In genomic region chr4:94954273-94954672, GRCh38 we compare ENCODE assay signal across 34 cellular contexts.
"Had no signal": no experiment of that assay in that cellular context is flagged by ENCODE, and none has a peak within 500 bp of the region (broad histone marks: within the 10 kb centered on the region; RNA-seq: fewer than 3 reads in every experiment).

No MANE protein-coding gene starts in this region.

- H3K27ac Mint-ChIP-seq: activated B cell treated with CpG ODN at 0.5 μM for 24 hours; activated CD4-positive, alpha-beta memory T cell treated with anti-CD3 and anti-CD28 coated beads for 36 hours; activated CD4-positive, alpha-beta T cell treated with anti-CD3 and anti-CD28 coated beads, Interleukin-2, amount 10 ng/mL, durations not matched to agents 24 days and 14 days; activated CD8-positive, alpha-beta T cell treated with anti-CD3 and anti-CD28 coated beads for 36 hours; activated naive CD4-positive, alpha-beta T cell treated with anti-CD3 and anti-CD28 coated beads for 36 hours; activated naive CD4-positive, alpha-beta T cell treated with anti-CD3 and anti-CD28 coated beads, Interleukin-2, amount 50 U/mL, for 72 hours; activated naive CD8-positive, alpha-beta T cell treated with anti-CD3 and anti-CD28 coated beads for 36 hours; activated T-cell treated with anti-CD3 and anti-CD28 coated beads, Interleukin-2, amount 50 U/mL, for 72 hours; activated T-helper 1 cell treated with anti-CD3 and anti-CD28 coated beads, Interleukin-12 subunit alpha, Interleukin-12 subunit beta, Interleukin-2, Interleukin-4 antibody, amounts not matched to agents 30 ng/mL and 10 ng/mL and 1 ng/mL, durations not matched to agents 14 hours and 24 hours and 36 hours; activated T-helper 17 cell treated with anti-CD3 and anti-CD28 coated beads, Interleukin-2, amount 50 U/mL, for 72 hours; T-helper 1 cell treated with Interleukin-12 subunit alpha and Interleukin-12 subunit beta and Interleukin-4 antibody, amounts not matched to agents 30 μg/mL and 1 μg/mL, for 36 hours; T-helper 2 cell treated with Interferon-gamma antibody and Interleukin-4, amounts not matched to agents 5 μg/mL and 100 μg/mL, for 36 hours had no signal

- ATAC-seq: activated CD8-positive, alpha-beta T cell treated with anti-CD3 and anti-CD28 coated beads for 36 hours; activated naive CD4-positive, alpha-beta T cell treated with anti-CD3 and anti-CD28 coated beads, Interleukin-2, amount 50 U/mL, for 72 hours; activated T-cell treated with anti-CD3 and anti-CD28 coated beads, Interleukin-2, amount 50 U/mL, for 4 hours; activated T-cell treated with anti-CD3 and anti-CD28 coated beads, Interleukin-2, amount 50 U/mL, for 72 hours; activated T-helper 17 cell treated with anti-CD3 and anti-CD28 coated beads, Interleukin-2, amount 50 U/mL, for 72 hours; body of pancreas had no signal

- H3K27ac ChIP-seq: adrenal gland, body of pancreas, brain microvascular endothelial cell, breast epithelium, VCaP had no signal

- DNase-seq: activated B cell treated with CpG ODN at 0.5 μM for 24 hours; activated CD4-positive, alpha-beta memory T cell treated with anti-CD3 and anti-CD28 coated beads for 36 hours; activated CD4-positive, alpha-beta T cell treated with anti-CD3 and anti-CD28 coated beads for 4 hours; activated CD4-positive, alpha-beta T cell treated with anti-CD3 and anti-CD28 coated beads, Interleukin-2, amount 10 ng/mL, durations not matched to agents 24 days and 14 days; activated CD4-positive, alpha-beta T cell treated with anti-CD3 and anti-CD28 coated beads, Interleukin-2, amount 50 U/mL, for 1 hour; activated CD4-positive, alpha-beta T cell treated with anti-CD3 and anti-CD28 coated beads, Interleukin-2, amount 50 U/mL, for 4 hours; activated CD4-positive, CD25-positive, alpha-beta regulatory T cell treated with anti-CD3 and anti-CD28 coated beads, Interleukin-2, amount 50 U/mL, for 72 hours; activated CD8-positive, alpha-beta memory T cell treated with anti-CD3 and anti-CD28 coated beads, Interleukin-2, amount 50 U/mL, for 4 hours; activated CD8-positive, alpha-beta T cell treated with anti-CD3 and anti-CD28 coated beads for 36 hours; activated effector memory CD4-positive, alpha-beta T cell treated with anti-CD3 and anti-CD28 coated beads, Interleukin-2, amount 50 U/mL, for 16 hours; activated gamma-delta T cell treated with Interleukin-2 at 50 U/mL for 16 hours; activated naive CD4-positive, alpha-beta T cell; activated naive CD4-positive, alpha-beta T cell treated with anti-CD3 and anti-CD28 coated beads for 36 hours; activated naive CD4-positive, alpha-beta T cell treated with anti-CD3 and anti-CD28 coated beads, Interleukin-2, amount 50 U/mL, for 16 hours; activated naive CD8-positive, alpha-beta T cell treated with anti-CD3 and anti-CD28 coated beads for 36 hours; activated T-cell treated with anti-CD3 and anti-CD28 coated beads for 4 hours; activated T-cell treated with anti-CD3 and anti-CD28 coated beads, Interleukin-2, amount 50 U/mL, for 1 hour; activated T-cell treated with anti-CD3 and anti-CD28 coated beads, Interleukin-2, amount 50 U/mL, for 4 hours; activated T-cell treated with anti-CD3 and anti-CD28 coated beads, Interleukin-2, amount 50 U/mL, for 72 hours; adrenal gland; amniotic stem cell; aorta; body of pancreas; brain microvascular endothelial cell; central memory CD4-positive, alpha-beta T cell; T-helper 2 cell; T-helper 9 cell had no signal

- H3K4me3 ChIP-seq: adrenal gland, body of pancreas, breast epithelium had no signal

- H3K36me3 Mint-ChIP-seq: activated CD4-positive, alpha-beta memory T cell treated with anti-CD3 and anti-CD28 coated beads for 36 hours; activated naive CD8-positive, alpha-beta T cell treated with anti-CD3 and anti-CD28 coated beads for 36 hours had no signal

- H3K4me3 Mint-ChIP-seq: activated B cell treated with CpG ODN at 0.5 μM for 24 hours; activated CD4-positive, alpha-beta memory T cell treated with anti-CD3 and anti-CD28 coated beads for 36 hours; activated CD4-positive, alpha-beta T cell treated with anti-CD3 and anti-CD28 coated beads, Interleukin-2, amount 10 ng/mL, durations not matched to agents 24 days and 14 days; activated CD8-positive, alpha-beta T cell treated with anti-CD3 and anti-CD28 coated beads for 36 hours; activated naive CD4-positive, alpha-beta T cell treated with anti-CD3 and anti-CD28 coated beads for 36 hours; activated naive CD8-positive, alpha-beta T cell treated with anti-CD3 and anti-CD28 coated beads for 36 hours; activated T-cell treated with anti-CD3 and anti-CD28 coated beads, Interleukin-2, amount 50 U/mL, for 4 hours; activated T-cell treated with anti-CD3 and anti-CD28 coated beads, Interleukin-2, amount 50 U/mL, for 72 hours; activated T-helper 1 cell treated with anti-CD3 and anti-CD28 coated beads, Interleukin-12 subunit alpha, Interleukin-12 subunit beta, Interleukin-2, Interleukin-4 antibody, amounts not matched to agents 30 ng/mL and 10 ng/mL and 1 ng/mL, durations not matched to agents 14 hours and 24 hours and 36 hours; activated T-helper 17 cell treated with anti-CD3 and anti-CD28 coated beads, Interleukin-2, amount 50 U/mL, for 72 hours; T-helper 1 cell treated with Interleukin-12 subunit alpha and Interleukin-12 subunit beta and Interleukin-4 antibody, amounts not matched to agents 30 μg/mL and 1 μg/mL, for 36 hours; T-helper 2 cell treated with Interferon-gamma antibody and Interleukin-4, amounts not matched to agents 5 μg/mL and 100 μg/mL, for 36 hours had no signal

- H3K4me1 Mint-ChIP-seq: activated B cell treated with CpG ODN at 0.5 μM for 24 hours; activated CD4-positive, alpha-beta T cell treated with anti-CD3 and anti-CD28 coated beads, Interleukin-2, amount 10 ng/mL, durations not matched to agents 24 days and 14 days; activated naive CD8-positive, alpha-beta T cell treated with anti-CD3 and anti-CD28 coated beads for 36 hours; activated T-helper 17 cell treated with anti-CD3 and anti-CD28 coated beads, Interleukin-2, amount 50 U/mL, for 72 hours had no signal

- H3K27me3 ChIP-seq: adrenal gland, body of pancreas, brain microvascular endothelial cell, breast epithelium had no signal

- H3K9me3 Mint-ChIP-seq: activated CD8-positive, alpha-beta T cell treated with anti-CD3 and anti-CD28 coated beads for 36 hours; activated T-helper 1 cell treated with anti-CD3 and anti-CD28 coated beads, Interleukin-12 subunit alpha, Interleukin-12 subunit beta, Interleukin-2, Interleukin-4 antibody, amounts not matched to agents 30 ng/mL and 10 ng/mL and 1 ng/mL, durations not matched to agents 14 hours and 24 hours and 36 hours; activated T-helper 17 cell treated with anti-CD3 and anti-CD28 coated beads, Interleukin-2, amount 50 U/mL, for 72 hours; T-helper 1 cell treated with Interleukin-12 subunit alpha and Interleukin-12 subunit beta and Interleukin-4 antibody, amounts not matched to agents 30 μg/mL and 1 μg/mL, for 36 hours; T-helper 2 cell treated with Interferon-gamma antibody and Interleukin-4, amounts not matched to agents 5 μg/mL and 100 μg/mL, for 36 hours had no signal

- H3K4me1 ChIP-seq: adrenal gland, body of pancreas, breast epithelium had no signal

- H3K9me3 ChIP-seq: adrenal gland, breast epithelium had no signal

- H3K36me3 ChIP-seq: adrenal gland, brain microvascular endothelial cell, breast epithelium had no signal

- H3K27me3 Mint-ChIP-seq: activated B cell treated with CpG ODN at 0.5 μM for 24 hours; activated CD4-positive, alpha-beta T cell treated with anti-CD3 and anti-CD28 coated beads, Interleukin-2, amount 10 ng/mL, durations not matched to agents 24 days and 14 days had no signal
